In the genomic region with DNA sequence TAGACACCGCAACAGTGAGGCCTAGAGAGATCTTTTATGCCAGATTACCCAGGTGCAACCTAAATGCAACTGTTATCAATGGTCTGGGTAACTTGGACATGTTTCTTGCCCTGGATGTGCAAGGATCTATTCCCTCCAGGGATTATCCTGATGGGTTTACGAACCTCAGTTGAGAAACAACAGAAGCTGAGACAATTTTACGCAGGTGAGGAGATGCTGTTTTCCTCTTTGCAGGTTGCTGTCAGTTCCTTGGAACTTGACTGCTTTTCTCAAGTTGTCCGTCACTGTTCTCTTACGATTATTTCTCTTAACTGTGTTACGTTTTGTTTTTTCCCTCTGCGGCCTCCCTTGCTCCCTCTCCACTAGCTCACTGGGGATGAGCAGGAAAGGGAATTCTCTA, we compare ENCODE assay signal across 8 cellular contexts. TPM values are rescaled to one million over a fixed set of nuclear protein-coding genes. Genes with fewer than 3 reads are reported as not detected.
DNase-seq lines count a peak whose midpoint lies in the region; ATAC-seq lines count a peak whose summit lies in the region.
"Had no signal": no experiment of that assay in that cellular context is flagged by ENCODE, and none has a peak within 500 bp of the region (broad histone marks: within the 10 kb centered on the region; RNA-seq: fewer than 3 reads in every experiment).

No MANE protein-coding gene starts in this region.

- H3K27ac Mint-ChIP-seq in activated naive CD4-positive, alpha-beta T cell treated with anti-CD3 and anti-CD28 coated beads, Interleukin-2, amount 50 U/mL, for 72 hours: peak overlapping the region; percentile 96 to 99
- H3K27ac Mint-ChIP-seq in stimulated activated naive CD8-positive, alpha-beta T cell treated with anti-CD3 and anti-CD28 coated beads, Interleukin-15, amount 100 ng/mL, for 72 hours: peak overlapping the region; percentile 91 to 95

- H3K9me3 ChIP-seq in HUES48 (ENCODE audit: control insufficient read depth, insufficient read depth, low read length) (no peaks in the 10 kb centered on the region), iPS-20b (ENCODE audit: insufficient read depth, low read depth, low read length) (no peaks in the 10 kb centered on the region)

- H3K36me3 Mint-ChIP-seq in activated naive CD4-positive, alpha-beta T cell treated with anti-CD3 and anti-CD28 coated beads, Interleukin-2, amount 50 U/mL, for 72 hours: peaks cover 45 to 58% of the 10 kb centered on the region in 2 donors

- no peak for ATAC-seq in activated naive CD4-positive, alpha-beta T cell treated with anti-CD3 and anti-CD28 coated beads, Interleukin-2, amount 50 U/mL, for 72 hours
- ATAC-seq in stimulated activated naive CD8-positive, alpha-beta T cell treated with anti-CD3 and anti-CD28 coated beads, Interleukin-15, amount 100 ng/mL, for 72 hours: no peak
- ATAC-seq in GM18909 (IDR thresholded peaks at IDR 0.05; ENCODE audit: poor library complexity, unreplicated experiment): no peak
- ATAC-seq: activated CD4-positive, CD25-positive, alpha-beta regulatory T cell treated with anti-CD3 and anti-CD28 coated beads, Interleukin-2, amount 50 U/mL, for 24 hours had no signal

- no peaks in the 10 kb centered on the region for H3K27me3 ChIP-seq in HUES48 (ENCODE audit: control insufficient read depth, insufficient read depth, low read length)
- no peaks in the 10 kb centered on the region for H3K27me3 ChIP-seq in iPS-20b (ENCODE audit: insufficient read depth, low read length)

- DNase-seq in activated naive CD4-positive, alpha-beta T cell treated with anti-CD3 and anti-CD28 coated beads, Interleukin-2, amount 50 U/mL, for 72 hours (ENCODE audit: low spot score in 2 of 2): no peak
- DNase-seq in stimulated activated naive CD8-positive, alpha-beta T cell treated with anti-CD3 and anti-CD28 coated beads, Interleukin-15, amount 100 ng/mL, for 72 hours: no peak
- DNase-seq in NCI-H146 treated with DMSO at 0.1 percent for 48 hours (lab: John Stamatoyannopoulos, UW; ENCODE audit: unreplicated experiment) (no peak), NCI-H526 (lab: John Stamatoyannopoulos, UW) (no peak)

- H3K4me3 ChIP-seq in HUES48 (ENCODE audit: low read depth, low read length) (peak overlapping the region; percentile 99), iPS-20b (ENCODE audit: low read length) (peak overlapping the region; percentile 71)

- H3K4me3 Mint-ChIP-seq in stimulated activated naive CD8-positive, alpha-beta T cell treated with anti-CD3 and anti-CD28 coated beads, Interleukin-15, amount 100 ng/mL, for 72 hours: peak overlapping the region; percentile 95 to 97

- peaks cover 0 to 4% of the 10 kb centered on the region in 2 donors for H3K9me3 Mint-ChIP-seq in activated naive CD4-positive, alpha-beta T cell treated with anti-CD3 and anti-CD28 coated beads, Interleukin-2, amount 50 U/mL, for 72 hours
- no peaks in the 10 kb centered on the region for H3K9me3 Mint-ChIP-seq in stimulated activated naive CD8-positive, alpha-beta T cell treated with anti-CD3 and anti-CD28 coated beads, Interleukin-15, amount 100 ng/mL, for 72 hours

- H3K9ac ChIP-seq in HUES48 (ENCODE audit: low read depth, low read length) (peak overlapping the region; percentile 93; the same call in 1 of the 2 replicates), iPS-20b (ENCODE audit: low read depth, low read length) (peak overlapping the region; percentile 62; the same call in 1 of the 2 replicates)

- peaks cover 69% of the 10 kb centered on the region for H3K4me1 Mint-ChIP-seq in stimulated activated naive CD8-positive, alpha-beta T cell treated with anti-CD3 and anti-CD28 coated beads, Interleukin-15, amount 100 ng/mL, for 72 hours

- H3K36me3 ChIP-seq in HUES48 (ENCODE audit: control insufficient read depth, insufficient read depth, low read length): peaks cover 37% of the 10 kb centered on the region
- H3K36me3 ChIP-seq in iPS-20b (ENCODE audit: insufficient read depth, low read depth, low read length): peaks cover 30% of the 10 kb centered on the region

- peaks cover 34% of the 10 kb centered on the region for H3K4me1 ChIP-seq in HUES48 (ENCODE audit: control insufficient read depth, insufficient read depth, low read length)
- H3K4me1 ChIP-seq in iPS-20b (ENCODE audit: insufficient read depth, low read length): peaks cover 14% of the 10 kb centered on the region

- no peaks in the 10 kb centered on the region for H3K27me3 Mint-ChIP-seq in stimulated activated naive CD8-positive, alpha-beta T cell treated with anti-CD3 and anti-CD28 coated beads, Interleukin-15, amount 100 ng/mL, for 72 hours

- peak overlapping the region; percentile 98 for H3K27ac ChIP-seq in HUES48 (ENCODE audit: low read depth, low read length)
- H3K27ac ChIP-seq in iPS-20b (ENCODE audit: low read length): no peak overlapping the region

RNA-seq across cellular contexts. Expression of a gene that starts 1.4 kb away (rescaled TPM):
- total RNA-seq in activated naive CD4-positive, alpha-beta T cell treated with anti-CD3 and anti-CD28 coated beads, Interleukin-2, amount 50 U/mL, for 72 hours: 10 to 100 TPM; 18.0 to 22.0 TPM

RNA-seq across cellular contexts. Expression of a gene that starts 36.1 kb away (rescaled TPM):
- 100 to 1,000 TPM; 264 to 330 TPM for total RNA-seq in activated naive CD4-positive, alpha-beta T cell treated with anti-CD3 and anti-CD28 coated beads, Interleukin-2, amount 50 U/mL, for 72 hours
